In the genomic region with DNA sequence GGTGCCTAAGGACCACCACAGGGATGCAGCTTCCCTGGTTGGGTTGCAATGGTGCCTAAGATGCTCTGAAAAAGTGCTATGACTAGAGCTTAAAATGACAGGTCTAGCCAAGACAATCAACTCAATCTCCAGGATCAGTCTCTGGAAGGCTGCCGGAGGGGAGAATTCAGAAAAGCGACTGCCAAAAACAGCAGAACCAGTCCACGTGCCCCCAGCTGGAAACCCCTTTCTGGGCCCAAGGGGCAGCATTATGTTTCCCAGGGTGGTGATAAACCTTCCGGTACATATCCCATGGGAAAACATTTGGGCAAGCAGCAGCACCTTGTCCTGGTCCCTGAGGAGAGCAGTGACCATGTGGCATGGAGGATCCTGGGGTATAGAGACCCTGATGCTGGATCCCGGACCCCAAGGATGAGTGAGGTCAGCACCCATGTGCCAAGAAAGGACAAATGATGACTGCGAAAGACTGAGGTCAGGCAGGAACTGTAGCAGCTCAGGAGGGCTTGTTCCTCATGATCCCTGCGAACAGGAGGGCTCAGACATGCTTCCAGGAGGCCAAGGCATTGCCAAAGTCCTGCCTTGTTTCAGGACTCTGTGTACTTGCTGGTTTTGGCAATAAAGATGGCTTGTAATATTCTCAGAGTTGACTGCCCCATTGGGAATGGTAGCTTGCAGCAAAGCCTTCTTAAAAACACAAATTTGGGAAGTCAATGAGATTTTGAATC, we compare ENCODE assay signal across 33 cellular contexts. TPM values are rescaled to one million over a fixed set of nuclear protein-coding genes. Genes with fewer than 3 reads are reported as not detected.
A peak's percentile ranks its signal among the peaks of the same experiment; 100 is the strongest.
DNase-seq lines count a peak whose midpoint lies in the region; ATAC-seq and TF ChIP-seq lines count a peak whose summit lies in the region.
"Had no signal": no experiment of that assay in that cellular context is flagged by ENCODE, and none has a peak within 500 bp of the region (broad histone marks: within the 10 kb centered on the region; RNA-seq: fewer than 3 reads in every experiment).

No MANE protein-coding gene starts in this region.

- TF ChIP-seq CTCF in RWPE2 (IDR thresholded peaks at IDR 0.05; ENCODE audit: poor library complexity, severe bottlenecking), result no peak
- no peak for TF ChIP-seq CTCF in prostate gland (IDR thresholded peaks at IDR 0.05)
- TF ChIP-seq CTCF in thoracic aorta (IDR thresholded peaks at IDR 0.05), result no peak
- no peak for TF ChIP-seq CTCF in osteoblast (IDR thresholded peaks at IDR 0.05; ENCODE audit: extremely low read depth, low read depth, low read length)
- no peak for TF ChIP-seq CTCF in GM10248 (IDR thresholded peaks at IDR 0.05; ENCODE audit: control extremely low read depth, extremely low read depth, low read depth, missing control alignments)

- H4K20me1 ChIP-seq in osteoblast (ENCODE audit: insufficient read depth, low read length), result no peaks in the 10 kb centered on the region

- H3K79me2 ChIP-seq in osteoblast (ENCODE audit: insufficient read depth, low read length), result peaks cover 3% of the 10 kb centered on the region

- H3K27me3 ChIP-seq in RWPE2 (ENCODE audit: insufficient read depth, poor library complexity, severe bottlenecking), result no peaks in the 10 kb centered on the region
- H3K27me3 ChIP-seq in prostate gland (replicated peaks; ENCODE audit: insufficient read depth), result no peaks in the 10 kb centered on the region
- no peaks in the 10 kb centered on the region for H3K27me3 ChIP-seq in thoracic aorta (replicated peaks; ENCODE audit: insufficient read depth)
- no peaks in the 10 kb centered on the region for H3K27me3 ChIP-seq in osteoblast (ENCODE audit: insufficient read depth, low read length)
- H3K27me3 ChIP-seq: foreskin keratinocyte, upper lobe of right lung had no signal

- H3K4me1 ChIP-seq in RWPE2 (ENCODE audit: insufficient read depth, poor library complexity, severe bottlenecking), result peaks cover 28% of the 10 kb centered on the region
- H3K4me1 ChIP-seq in prostate gland (replicated peaks), result no peaks in the 10 kb centered on the region
- H3K4me1 ChIP-seq in thoracic aorta (ENCODE audit: control insufficient read depth in 1 of 2, low read depth in 2 of 2), result peaks cover 28 to 82% of the 10 kb centered on the region in 2 donors
- peaks cover 33% of the 10 kb centered on the region for H3K4me1 ChIP-seq in osteoblast (ENCODE audit: insufficient read depth, low read length)
- H3K4me1 ChIP-seq: upper lobe of right lung had no signal

- H3K27ac ChIP-seq in RWPE2 (ENCODE audit: poor library complexity, severe bottlenecking) (peak overlapping the region; percentile 85), prostate gland (peak overlapping the region; percentile 13 to 28), thoracic aorta (peak overlapping the region; percentile 87 to 91), osteoblast (ENCODE audit: low read depth, low read length) (no peak overlapping the region)
- H3K27ac ChIP-seq: foreskin keratinocyte, upper lobe of right lung, WERI-Rb-1 had no signal

- H3K36me3 ChIP-seq in RWPE2 (ENCODE audit: low read depth), result peaks cover 58% of the 10 kb centered on the region
- no peaks in the 10 kb centered on the region for H3K36me3 ChIP-seq in prostate gland
- peaks cover 4% of the 10 kb centered on the region for H3K36me3 ChIP-seq in thoracic aorta
- peaks cover 46% of the 10 kb centered on the region for H3K36me3 ChIP-seq in osteoblast (ENCODE audit: insufficient read depth, low read length)

- CTCF ChIA-PET in GM10248 (lab: Yijun Ruan, JAX), result interaction anchor here (0.7 to 1.6 kb wide), 3 partner anchors 14 to 50 kb away, joined by 3 to 4 read pairs (median 4); a partner anchor contains a TSS

- no peak for DNase-seq in RWPE2 (ENCODE audit: low spot score)
- peak; percentile 79 for DNase-seq in Right ventricle myocardium superior
- no peak for DNase-seq in prostate gland (ENCODE audit: low spot score)
- peak; percentile 40 for DNase-seq in thoracic aorta (ENCODE audit: low spot score)
- DNase-seq in HUDEP-2 (lab: John Stamatoyannopoulos, UW; ENCODE audit: unreplicated experiment in 76 of 76), result no peak
- no peak for DNase-seq in osteoblast (ENCODE audit: insufficient read length, low spot score, missing footprints)
- DNase-seq in dedifferentiated amniotic fluid mesenchymal stem cell (ENCODE audit: extremely low spot score), result no peak
- no peak for DNase-seq in GM10248 (ENCODE audit: extremely low spot score)
- DNase-seq: activated CD4-positive, alpha-beta T cell treated with anti-CD3 and anti-CD28 coated beads for 4 hours; activated CD8-positive, alpha-beta memory T cell treated with anti-CD3 and anti-CD28 coated beads for 24 hours; activated gamma-delta T cell treated with Interleukin-2 at 50 U/mL for 16 hours; activated naive CD8-positive, alpha-beta T cell treated with anti-CD3 and anti-CD28 coated beads, Interleukin-2, amount 10 ng/mL, durations not matched to agents 7 days and 5 days; activated T-cell treated with anti-CD3 and anti-CD28 coated beads for 4 hours; AML-193; Calu3; CD4-positive, CD25-positive, alpha-beta regulatory T cell; central memory CD4-positive, alpha-beta T cell; DND-41; erythroblast; foreskin keratinocyte; GF-D8; IMR-90; mammary epithelial cell; NCI-H146; NCI-H748 treated with DMSO at 0.1 percent for 48 hours; occipital lobe; retina; stimulated activated CD4-positive, alpha-beta T cell treated with anti-CD3 and anti-CD28 coated beads, Interleukin-12 subunit alpha, Interleukin-12 subunit beta, amount 100 ng/mL, for 4 hours; stimulated activated CD4-positive, alpha-beta T cell treated with anti-CD3 and anti-CD28 coated beads, Interleukin-2, amount 100 ng/mL, for 48 hours; T1000; upper lobe of right lung; WERI-Rb-1 had no signal

- intact Hi-C loops in Right ventricle myocardium superior (cut with DNase I) (no loop called here), prostate gland (cut with DNase I) (loop anchor here (5.0 kb wide), 1 partner anchor 45 kb away; no protein-coding TSS in a partner anchor)

- H3K9me3 ChIP-seq in RWPE2 (ENCODE audit: severe bottlenecking), result no peaks in the 10 kb centered on the region
- H3K9me3 ChIP-seq in prostate gland, result no peaks in the 10 kb centered on the region
- H3K9me3 ChIP-seq in thoracic aorta, result no peaks in the 10 kb centered on the region
- no peaks in the 10 kb centered on the region for H3K9me3 ChIP-seq in osteoblast (ENCODE audit: low read depth, low read length)
- H3K9me3 ChIP-seq: upper lobe of right lung had no signal

- H3K4me2 ChIP-seq in osteoblast (ENCODE audit: insufficient read depth, low read length), result no peak overlapping the region

- no peak overlapping the region for H2AFZ ChIP-seq in osteoblast (ENCODE audit: low read length)

- 63% methylated on average over 7 of the region's 7 CpGs for WGBS in prostate gland

- no peak for TF ChIP-seq POLR2A in prostate gland (IDR thresholded peaks at IDR 0.05)

- no peak for ATAC-seq in RWPE2 (ENCODE audit: low read depth)
- peak; percentile 77 for ATAC-seq in Right ventricle myocardium superior (ENCODE audit: poor library complexity)
- ATAC-seq in thoracic aorta (ENCODE audit: insufficient number of reproducible peaks, low FRiP score, low read depth), result peak; percentile 65
- ATAC-seq: foreskin keratinocyte; natural killer cell treated with Interleukin-12 subunit alpha and Interleukin-12 subunit beta and Interleukin-15 and Interleukin-18, amount 100 ng/mL, for 72 hours; upper lobe of right lung had no signal

- H3K4me3 ChIP-seq in RWPE2 (ENCODE audit: severe bottlenecking), result no peak overlapping the region
- no peak overlapping the region for H3K4me3 ChIP-seq in prostate gland
- H3K4me3 ChIP-seq in thoracic aorta, result peak overlapping the region; percentile 20
- no peak overlapping the region for H3K4me3 ChIP-seq in osteoblast (ENCODE audit: insufficient read depth, low read length)
- H3K4me3 ChIP-seq: upper lobe of right lung had no signal

- POLR2A ChIA-PET in GM10248 (lab: Yijun Ruan, JAX), result no interaction called here

RNA-seq across cellular contexts. Expression of a gene that starts 49.9 kb away (rescaled TPM):
- 11.9 TPM for total RNA-seq in Right ventricle myocardium superior
- total RNA-seq in prostate gland, result 10 to 100 TPM; 47.0 to 90.7 TPM
- 100 to 1,000 TPM; 674 to 973 TPM for total RNA-seq in thoracic aorta
- 493 and 546 TPM in 2 replicates for total RNA-seq in osteoblast

RNA-seq across cellular contexts. Expression of a gene that starts 51.0 kb away (rescaled TPM):
- total RNA-seq in Right ventricle myocardium superior (22.6 TPM), prostate gland (10 to 100 TPM; 14.8 to 51.2 TPM), thoracic aorta (10 to 100 TPM; 29.6 to 51.4 TPM), osteoblast (27.9 and 29.2 TPM in 2 replicates)

RNA-seq across cellular contexts. Expression of a gene that starts 51.1 kb away (rescaled TPM):
- total RNA-seq in Right ventricle myocardium superior, result 35.8 TPM
- total RNA-seq in prostate gland, result 10 to 100 TPM; 24.2 to 26.0 TPM
- total RNA-seq in thoracic aorta, result 10 to 100 TPM; 31.8 to 32.5 TPM
- total RNA-seq in osteoblast, result 33.3 and 35.1 TPM in 2 replicates

Comparison
In these comparisons a context has a peak if more than half of its experiments do, and no peak if none do; other contexts are left out.
1. DNase-seq: peak in Right ventricle myocardium superior (single experiment) and thoracic aorta (single experiment); none in RWPE2 (single experiment), prostate gland (single experiment), HUDEP-2 (0 of 76), osteoblast (single experiment), dedifferentiated amniotic fluid mesenchymal stem cell (single experiment) and GM10248 (single experiment).